ENCODE assay signal across 1 cellular context in the genomic region with DNA sequence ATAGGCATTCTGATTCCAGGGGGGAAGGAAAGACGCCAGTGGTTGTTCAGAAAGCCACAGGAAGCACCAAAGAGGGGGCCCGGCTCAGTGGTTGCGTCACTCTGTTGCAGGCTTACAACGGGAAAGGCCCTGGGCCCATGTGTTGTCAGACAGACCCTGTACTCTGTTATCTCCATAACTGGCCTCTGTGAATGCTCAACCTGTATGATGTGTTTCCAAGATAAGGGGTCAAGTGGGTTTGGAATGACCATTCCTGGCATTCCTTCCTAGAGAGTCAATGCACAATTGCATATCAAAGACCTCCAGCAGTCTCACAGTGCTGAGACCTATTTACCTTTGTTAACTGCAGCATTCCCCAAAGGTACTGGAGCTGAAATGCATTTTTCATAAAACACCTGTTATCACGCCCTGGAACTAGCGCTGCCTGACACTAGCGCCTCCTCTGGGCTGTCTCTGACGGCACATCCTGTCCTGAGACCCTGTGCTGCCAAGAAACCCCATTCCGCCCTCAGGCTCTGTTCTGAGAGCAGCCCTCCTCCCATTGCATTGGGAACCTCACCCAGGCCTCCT.
TF ChIP-seq lines count a peak whose summit lies in the region.

No MANE protein-coding gene starts in this region.

TF ChIP-seq in WTC11, 78 proteins besides CTCF, POLR2A, EP300 and RAD21 (continued from another document):
- TF ChIP-seq, protein P1, sequence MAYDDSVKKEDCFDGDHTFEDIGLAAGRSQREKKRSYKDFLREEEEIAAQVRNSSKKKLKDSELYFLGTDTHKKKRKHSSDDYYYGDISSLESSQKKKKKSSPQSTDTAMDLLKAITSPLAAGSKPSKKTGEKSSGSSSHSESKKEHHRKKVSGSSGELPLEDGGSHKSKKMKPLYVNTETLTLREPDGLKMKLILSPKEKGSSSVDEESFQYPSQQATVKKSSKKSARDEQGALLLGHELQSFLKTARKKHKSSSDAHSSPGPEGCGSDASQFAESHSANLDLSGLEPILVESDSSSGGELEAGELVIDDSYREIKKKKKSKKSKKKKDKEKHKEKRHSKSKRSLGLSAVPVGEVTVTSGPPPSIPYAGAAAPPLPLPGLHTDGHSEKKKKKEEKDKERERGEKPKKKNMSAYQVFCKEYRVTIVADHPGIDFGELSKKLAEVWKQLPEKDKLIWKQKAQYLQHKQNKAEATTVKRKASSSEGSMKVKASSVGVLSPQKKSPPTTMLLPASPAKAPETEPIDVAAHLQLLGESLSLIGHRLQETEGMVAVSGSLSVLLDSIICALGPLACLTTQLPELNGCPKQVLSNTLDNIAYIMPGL (CRISPR knock-in tag; IDR thresholded peaks at IDR 0.05) = 0 out of 2 replicates have a peak, but pooled peaks have one; percentile 19
- no peak for TF ChIP-seq ZNF671 (CRISPR knock-in tag; IDR thresholded peaks at IDR 0.05)
- TF ChIP-seq, protein P2, sequence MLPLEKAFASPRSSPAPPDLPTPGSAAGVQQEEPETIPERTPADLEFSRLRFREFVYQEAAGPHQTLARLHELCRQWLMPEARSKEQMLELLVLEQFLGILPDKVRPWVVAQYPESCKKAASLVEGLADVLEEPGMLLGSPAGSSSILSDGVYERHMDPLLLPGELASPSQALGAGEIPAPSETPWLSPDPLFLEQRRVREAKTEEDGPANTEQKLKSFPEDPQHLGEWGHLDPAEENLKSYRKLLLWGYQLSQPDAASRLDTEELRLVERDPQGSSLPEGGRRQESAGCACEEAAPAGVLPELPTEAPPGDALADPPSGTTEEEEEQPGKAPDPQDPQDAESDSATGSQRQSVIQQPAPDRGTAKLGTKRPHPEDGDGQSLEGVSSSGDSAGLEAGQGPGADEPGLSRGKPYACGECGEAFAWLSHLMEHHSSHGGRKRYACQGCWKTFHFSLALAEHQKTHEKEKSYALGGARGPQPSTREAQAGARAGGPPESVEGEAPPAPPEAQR (CRISPR knock-in tag; IDR thresholded peaks at IDR 0.05) = no peak
- TF ChIP-seq ATF6 (CRISPR knock-in tag; IDR thresholded peaks at IDR 0.05) = no peak
- no peak for TF ChIP-seq JAZF1 (CRISPR knock-in tag; IDR thresholded peaks at IDR 0.05)
- TF ChIP-seq PRRX2 (CRISPR knock-in tag; IDR thresholded peaks at IDR 0.05) = no peak
- no peak for TF ChIP-seq ZNF512 (CRISPR knock-in tag; IDR thresholded peaks at IDR 0.05; ENCODE audit: borderline replicate concordance)
- no peak for TF ChIP-seq ESRRA (CRISPR knock-in tag; IDR thresholded peaks at IDR 0.05; ENCODE audit: borderline replicate concordance)
